27 cellular contexts compared by ENCODE assay signal in the genomic region with DNA sequence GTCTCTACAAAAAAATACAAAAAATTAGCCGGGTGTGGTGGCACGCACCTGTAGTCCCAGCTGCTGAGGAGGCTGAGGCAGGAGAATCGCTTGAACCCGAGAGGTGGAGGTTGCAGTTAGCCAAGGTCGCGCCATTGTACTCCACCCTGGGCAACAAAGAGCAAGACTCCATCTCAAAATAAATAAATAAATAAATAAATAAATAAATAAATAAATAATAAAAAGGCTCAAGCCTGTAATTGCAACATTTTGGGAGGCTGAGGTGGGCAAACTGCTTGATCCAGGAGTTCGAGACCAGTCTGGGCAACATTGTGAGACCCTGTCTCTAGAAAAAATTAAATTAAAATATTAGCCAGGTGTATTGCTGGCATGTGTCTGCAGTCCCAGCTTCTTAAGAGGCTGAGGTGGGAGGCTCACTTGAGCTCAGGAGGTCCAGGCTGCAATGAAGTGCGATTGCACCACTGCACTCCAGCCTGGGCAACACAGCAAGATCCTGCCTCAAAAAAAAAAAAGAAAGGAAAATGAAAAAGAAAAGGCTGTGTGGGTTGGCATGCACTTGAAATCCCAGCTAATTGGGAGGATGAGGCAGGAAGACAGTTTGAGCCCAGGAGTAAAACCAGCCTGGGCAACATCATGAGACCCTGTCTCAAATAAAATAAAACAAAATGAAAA. TPM values are rescaled to one million over a fixed set of nuclear protein-coding genes. Genes with fewer than 3 reads are reported as not detected.
DNase-seq lines count a peak whose midpoint lies in the region; ATAC-seq, FAIRE-seq and TF ChIP-seq lines count a peak whose summit lies in the region.
"Had no signal": no experiment of that assay in that cellular context is flagged by ENCODE, and none has a peak within 500 bp of the region (broad histone marks: within the 10 kb centered on the region; RNA-seq: fewer than 3 reads in every experiment).

No MANE protein-coding gene starts in this region.

- H3K27ac Mint-ChIP-seq in naive thymus-derived CD4-positive, alpha-beta T cell, result no peak overlapping the region
- no peak overlapping the region for H3K27ac Mint-ChIP-seq in activated T-helper 2 cell treated with anti-CD3 and anti-CD28 coated beads, Interferon-gamma antibody, Interleukin-2, Interleukin-4, amounts not matched to agents 10 μg/mL and 5 μg/mL and 100 μg/mL, durations not matched to agents 14 hours and 24 hours and 36 hours
- H3K27ac Mint-ChIP-seq: T-helper 1 cell treated with Interleukin-12 subunit alpha and Interleukin-12 subunit beta and Interleukin-4 antibody, amounts not matched to agents 30 μg/mL and 1 μg/mL, for 36 hours had no signal

- POLR2A ChIA-PET in HepG2 (lab: Yijun Ruan, JAX), result no interaction called here
- POLR2A ChIA-PET in endothelial cell of umbilical vein (lab: Charles Lee), result no interaction called here
- POLR2A ChIA-PET in naive thymus-derived CD4-positive, alpha-beta T cell (lab: Charles Lee), result interaction anchor here (1.0 kb wide), 1 partner anchor 27 kb away, joined by 5 read pairs; no protein-coding TSS in a partner anchor

- no peaks in the 10 kb centered on the region for H3K27me3 ChIP-seq in right lobe of liver
- peaks cover 0 to 11% of the 10 kb centered on the region in 2 experiments; a peak in 2 of 5 replicates for H3K27me3 ChIP-seq in HepG2 (ENCODE audit: control insufficient read depth in 1 of 2, insufficient read depth in 2 of 2, low read length in 2 of 2)
- H3K27me3 ChIP-seq in endothelial cell of umbilical vein (ENCODE audit: control insufficient read depth in 2 of 2, insufficient read depth in 2 of 2, low read length in 2 of 2), result no peaks in the 10 kb centered on the region
- no peaks in the 10 kb centered on the region for H3K27me3 ChIP-seq in psoas muscle (ENCODE audit: insufficient read depth in 3 of 3, low read length in 2 of 3)
- no peaks in the 10 kb centered on the region for H3K27me3 ChIP-seq in naive thymus-derived CD4-positive, alpha-beta T cell (ENCODE audit: control insufficient read depth in 2 of 2, insufficient read depth in 2 of 2, low read length in 2 of 2)
- H3K27me3 ChIP-seq: BE2C, tibial nerve had no signal

- BruUV-seq in HepG2 (replicated peaks; lab: Mats Ljungman, UMichigan) (no TSS peak), endothelial cell of umbilical vein (replicated peaks; lab: Mats Ljungman, UMichigan) (no TSS peak)

- H3K9me3 Mint-ChIP-seq in naive thymus-derived CD4-positive, alpha-beta T cell, result no peaks in the 10 kb centered on the region
- no peaks in the 10 kb centered on the region for H3K9me3 Mint-ChIP-seq in activated T-helper 2 cell treated with anti-CD3 and anti-CD28 coated beads, Interferon-gamma antibody, Interleukin-2, Interleukin-4, amounts not matched to agents 10 μg/mL and 5 μg/mL and 100 μg/mL, durations not matched to agents 14 hours and 24 hours and 36 hours
- H3K9me3 Mint-ChIP-seq: activated CD8-positive, alpha-beta T cell treated with anti-CD3 and anti-CD28 coated beads for 36 hours; activated naive CD4-positive, alpha-beta T cell treated with anti-CD3 and anti-CD28 coated beads, Interleukin-2, amount 50 U/mL, for 72 hours; T-helper 1 cell treated with Interleukin-12 subunit alpha and Interleukin-12 subunit beta and Interleukin-4 antibody, amounts not matched to agents 30 μg/mL and 1 μg/mL, for 36 hours had no signal

- CTCF ChIA-PET in HepG2 (lab: Yijun Ruan, JAX; ENCODE audit: low intra/inter-chr PET ratio, low total read pairs) (no interaction called here), endothelial cell of umbilical vein (lab: Charles Lee) (interaction anchor here (1.0 kb wide), 1 partner anchor 55 kb away, joined by 3 read pairs; no protein-coding TSS in a partner anchor)
- CTCF ChIA-PET in naive thymus-derived CD4-positive, alpha-beta T cell (lab: Charles Lee), result interaction anchor here (0.5 to 1.2 kb wide), 5 partner anchors 15 to 271 kb away, joined by 3 to 5 read pairs (median 4); no protein-coding TSS in a partner anchor

- H3K4me3 Mint-ChIP-seq in naive thymus-derived CD4-positive, alpha-beta T cell, result peak overlapping the region in 1 of 10 donors; percentile 51
- no peak overlapping the region for H3K4me3 Mint-ChIP-seq in activated T-helper 2 cell treated with anti-CD3 and anti-CD28 coated beads, Interferon-gamma antibody, Interleukin-2, Interleukin-4, amounts not matched to agents 10 μg/mL and 5 μg/mL and 100 μg/mL, durations not matched to agents 14 hours and 24 hours and 36 hours (ENCODE audit: low read depth)

- ATAC-seq in right lobe of liver (no peak), HepG2 (no peak), psoas muscle (no peak)
- no peak for ATAC-seq in naive thymus-derived CD4-positive, alpha-beta T cell
- ATAC-seq: activated CD8-positive, alpha-beta T cell treated with anti-CD3 and anti-CD28 coated beads for 36 hours; activated naive CD4-positive, alpha-beta T cell treated with anti-CD3 and anti-CD28 coated beads, Interleukin-2, amount 50 U/mL, for 72 hours had no signal

- no peak for TF ChIP-seq RAD21 in HepG2 (CRISPR knock-in tag; IDR thresholded peaks at IDR 0.05)

- H3K4me1 Mint-ChIP-seq in naive thymus-derived CD4-positive, alpha-beta T cell, result peaks cover 38 to 60% (median 43%) of the 10 kb centered on the region in 7 donors
- peaks cover 67% of the 10 kb centered on the region for H3K4me1 Mint-ChIP-seq in activated T-helper 2 cell treated with anti-CD3 and anti-CD28 coated beads, Interferon-gamma antibody, Interleukin-2, Interleukin-4, amounts not matched to agents 10 μg/mL and 5 μg/mL and 100 μg/mL, durations not matched to agents 14 hours and 24 hours and 36 hours (ENCODE audit: low read depth)

- intact Hi-C loops in right lobe of liver (cut with DNase I), result no loop called here
- intact Hi-C loops in HepG2 (cut with micrococcal nuclease; ENCODE audit: unreplicated experiment), result no loop called here
- intact Hi-C loops in endothelial cell of umbilical vein (cut with micrococcal nuclease), result no loop called here
- intact Hi-C loops in psoas muscle (cut with DNase I), result no loop called here
- intact Hi-C loops in naive thymus-derived CD4-positive, alpha-beta T cell (cut with micrococcal nuclease), result loop anchor here in 1 of 2 donors (2.0 kb wide), 1 partner anchor 15 kb away; no protein-coding TSS in a partner anchor
- intact Hi-C loops in activated T-helper 2 cell treated with anti-CD3 and anti-CD28 coated beads, Interferon-gamma antibody, Interleukin-2, Interleukin-4, amounts not matched to agents 10 μg/mL and 5 μg/mL and 100 μg/mL, durations not matched to agents 14 hours and 24 hours and 36 hours (cut with micrococcal nuclease), result no loop called here

- H2AFZ ChIP-seq in HepG2 (ENCODE audit: low read length) (no peak overlapping the region), endothelial cell of umbilical vein (ENCODE audit: low read depth, low read length) (no peak overlapping the region)

- H3K9me1 ChIP-seq in endothelial cell of umbilical vein (replicated peaks; ENCODE audit: control insufficient read depth, extremely low read depth, insufficient read depth, low read length), result no peaks in the 10 kb centered on the region

- H3K4me1 ChIP-seq in right lobe of liver (peaks cover 0 to 3% (median 0%) of the 10 kb centered on the region in 4 donors), HepG2 (ENCODE audit: insufficient read depth, low read length) (peaks cover 48% of the 10 kb centered on the region), endothelial cell of umbilical vein (ENCODE audit: control insufficient read depth, extremely low read depth, insufficient read depth, low read length) (peaks cover 53% of the 10 kb centered on the region), psoas muscle (peaks cover 9% of the 10 kb centered on the region)
- peaks cover 25 to 38% of the 10 kb centered on the region in 2 donors for H3K4me1 ChIP-seq in naive thymus-derived CD4-positive, alpha-beta T cell (ENCODE audit: control insufficient read depth in 2 of 2, insufficient read depth in 2 of 2, low read length in 2 of 2)
- H3K4me1 ChIP-seq: BE2C had no signal

- no peak overlapping the region for H3K4me2 ChIP-seq in HepG2 (ENCODE audit: low read depth, low read length)
- no peak overlapping the region for H3K4me2 ChIP-seq in endothelial cell of umbilical vein (ENCODE audit: insufficient read depth, low read length)

- H3K79me2 ChIP-seq in HepG2 (ENCODE audit: insufficient read depth, low read length) (no peaks in the 10 kb centered on the region), endothelial cell of umbilical vein (ENCODE audit: control insufficient read depth, insufficient read depth, low read length) (no peaks in the 10 kb centered on the region)

- peaks cover 0 to 3% (median 0%) of the 10 kb centered on the region in 5 donors for H3K36me3 Mint-ChIP-seq in naive thymus-derived CD4-positive, alpha-beta T cell
- H3K36me3 Mint-ChIP-seq in activated T-helper 2 cell treated with anti-CD3 and anti-CD28 coated beads, Interferon-gamma antibody, Interleukin-2, Interleukin-4, amounts not matched to agents 10 μg/mL and 5 μg/mL and 100 μg/mL, durations not matched to agents 14 hours and 24 hours and 36 hours (ENCODE audit: low read depth), result no peaks in the 10 kb centered on the region
- H3K36me3 Mint-ChIP-seq: activated naive CD4-positive, alpha-beta T cell treated with anti-CD3 and anti-CD28 coated beads, Interleukin-2, amount 50 U/mL, for 72 hours had no signal

- DNase-seq in right lobe of liver, result no peak
- DNase-seq in HepG2 (ENCODE audit: low spot score), result no peak
- no peak for DNase-seq in endothelial cell of umbilical vein (ENCODE audit: low read depth, low spot score)
- DNase-seq in psoas muscle, result no peak
- DNase-seq in naive thymus-derived CD4-positive, alpha-beta T cell, result no peak
- DNase-seq in GM19240 (ENCODE audit: insufficient read length, low spot score), result no peak
- no peak for DNase-seq in G401 (ENCODE audit: low spot score)
- no peak for DNase-seq in activated T-helper 2 cell treated with anti-CD3 and anti-CD28 coated beads, Interferon-gamma antibody, Interleukin-2, Interleukin-4, amounts not matched to agents 10 μg/mL and 5 μg/mL and 100 μg/mL, durations not matched to agents 14 hours and 24 hours and 36 hours (ENCODE audit: low spot score)
- DNase-seq: ACHN; activated CD4-positive, CD25-positive, alpha-beta regulatory T cell treated with anti-CD3 and anti-CD28 coated beads, Interleukin-2, amount 50 U/mL, for 72 hours; activated CD8-positive, alpha-beta T cell treated with anti-CD3 and anti-CD28 coated beads for 36 hours; anterior cingulate cortex; BE2C; COR-L47; DMS53; GF-D8; H7; NCI-H1092 treated with DMSO at 0.1 percent for 48 hours; NCI-H2029; NCI-H69 had no signal

- TF ChIP-seq EP300 in HepG2 (IDR thresholded peaks at IDR 0.05; ENCODE audit: low read depth in 2 of 2, low read length in 2 of 2), result no peak
- TF ChIP-seq EP300 in HepG2 (CRISPR knock-in tag; IDR thresholded peaks at IDR 0.05; ENCODE audit: borderline replicate concordance), result no peak

- H3K9ac ChIP-seq in HepG2 (ENCODE audit: insufficient read depth, low read depth, low read length) (no peak overlapping the region), endothelial cell of umbilical vein (replicated peaks; ENCODE audit: extremely low read depth, insufficient read depth, low read length) (peak overlapping the region; percentile 70)

- TF ChIP-seq CTCF in right lobe of liver (IDR thresholded peaks at IDR 0.05) (no peak), HepG2 (CRISPR knock-in tag; IDR thresholded peaks at IDR 0.05) (no peak), endothelial cell of umbilical vein (IDR thresholded peaks at IDR 0.05; ENCODE audit: extremely low read depth in 1 of 2, insufficient read depth in 1 of 2, low read depth in 1 of 2, low read length in 2 of 2) (no peak), psoas muscle (IDR thresholded peaks at IDR 0.05) (no peak)

- 90% methylated on average over 5 of the region's 8 CpGs for WGBS in right lobe of liver (ENCODE audit: insufficient coverage, low coverage, low lambda C conversion rate, missing lambda C conversion rate)
- 80% methylated on average over 8 of the region's 8 CpGs for WGBS in HepG2 (ENCODE audit: low lambda C conversion rate)
- WGBS in psoas muscle, 3 donors, result 92 to 94% (median 93%) methylated on average over 8 of the region's 8 CpGs

- dilution Hi-C loops in endothelial cell of umbilical vein (cut with MboI; ENCODE audit: extremely low pct_ligation_motif_present, low sequenced_read_pairs), result no loop called here

- H4K20me1 ChIP-seq in HepG2 (ENCODE audit: insufficient read depth, low read length) (no peaks in the 10 kb centered on the region), endothelial cell of umbilical vein (replicated peaks; ENCODE audit: control insufficient read depth, extremely low read depth, insufficient read depth, low read length) (no peaks in the 10 kb centered on the region)

- H3K4me3 ChIP-seq in right lobe of liver (no peak overlapping the region), HepG2 (replicated peaks in 1 of 3; ENCODE audit: insufficient read depth in 1 of 3, low read depth in 2 of 3, low read length in 3 of 3) (no peak overlapping the region), endothelial cell of umbilical vein (replicated peaks in 1 of 3; ENCODE audit: insufficient read depth in 1 of 3, low read depth in 1 of 3, low read length in 3 of 3) (no peak overlapping the region), psoas muscle (no peak overlapping the region)
- no peak overlapping the region for H3K4me3 ChIP-seq in naive thymus-derived CD4-positive, alpha-beta T cell (ENCODE audit: low read length)
- H3K4me3 ChIP-seq: cardiac muscle cell had no signal

- in situ Hi-C loops in HepG2 (cut with HindIII; ENCODE audit: extremely low pct_ligation_motif_present, low pct_unique_long_range_greater_than_20kb), result no loop called here
- in situ Hi-C loops in G401 (cut with HindIII; ENCODE audit: low sequenced_read_pairs), result no loop called here

- no peak for TF ChIP-seq POLR2A in right lobe of liver (IDR thresholded peaks at IDR 0.05)
- no peak for TF ChIP-seq POLR2A in HepG2 (IDR thresholded peaks at IDR 0.05; ENCODE audit: insufficient read depth in 1 of 2, low read depth in 2 of 2, low read length in 2 of 2)
- no peak for TF ChIP-seq POLR2A in endothelial cell of umbilical vein (IDR thresholded peaks at IDR 0.05; ENCODE audit: low read depth, low read length)

- H3K9me3 ChIP-seq in right lobe of liver (no peaks in the 10 kb centered on the region), HepG2 (ENCODE audit: low read length) (no peaks in the 10 kb centered on the region), endothelial cell of umbilical vein (replicated peaks; ENCODE audit: control insufficient read depth, insufficient read depth, low read length) (no peaks in the 10 kb centered on the region), psoas muscle (no peaks in the 10 kb centered on the region)
- H3K9me3 ChIP-seq in naive thymus-derived CD4-positive, alpha-beta T cell (ENCODE audit: control insufficient read depth in 2 of 3, low read length in 3 of 3), result no peaks in the 10 kb centered on the region
- H3K9me3 ChIP-seq: BE2C, tibial nerve had no signal

- no peaks in the 10 kb centered on the region for H3K27me3 Mint-ChIP-seq in naive thymus-derived CD4-positive, alpha-beta T cell
- H3K27me3 Mint-ChIP-seq in activated T-helper 2 cell treated with anti-CD3 and anti-CD28 coated beads, Interferon-gamma antibody, Interleukin-2, Interleukin-4, amounts not matched to agents 10 μg/mL and 5 μg/mL and 100 μg/mL, durations not matched to agents 14 hours and 24 hours and 36 hours (ENCODE audit: low read depth), result no peaks in the 10 kb centered on the region
- H3K27me3 Mint-ChIP-seq: activated CD8-positive, alpha-beta T cell treated with anti-CD3 and anti-CD28 coated beads for 36 hours had no signal

- FAIRE-seq in HepG2 (lab: Jason Lieb, UNC) (no peak), endothelial cell of umbilical vein (lab: Jason Lieb, UNC) (no peak)
- FAIRE-seq: endometrium, keratinocyte had no signal

- H3K27ac ChIP-seq in right lobe of liver (peak overlapping the region in 2 of 3 donors; percentile 63 to 75), HepG2 (ENCODE audit: extremely low read length, insufficient read depth, low read length) (no peak overlapping the region), endothelial cell of umbilical vein (ENCODE audit: insufficient read depth, low read depth, low read length) (peak overlapping the region; percentile 91), psoas muscle (peak overlapping the region; percentile 83)
- H3K27ac ChIP-seq in naive thymus-derived CD4-positive, alpha-beta T cell (ENCODE audit: low read depth, low read length), result no peak overlapping the region
- H3K27ac ChIP-seq: cardiac muscle cell had no signal

- H3K36me3 ChIP-seq in right lobe of liver (no peaks in the 10 kb centered on the region), HepG2 (replicated peaks in 1 of 2; ENCODE audit: control insufficient read depth in 1 of 2, insufficient read depth in 2 of 2, low read length in 2 of 2) (no peaks in the 10 kb centered on the region), endothelial cell of umbilical vein (ENCODE audit: control insufficient read depth in 2 of 2, extremely low read depth in 1 of 2, insufficient read depth in 2 of 2, low read length in 2 of 2) (no peaks in the 10 kb centered on the region), psoas muscle (ENCODE audit: insufficient read depth in 1 of 2, low read depth in 1 of 2) (no peaks in the 10 kb centered on the region)
- H3K36me3 ChIP-seq in naive thymus-derived CD4-positive, alpha-beta T cell (ENCODE audit: control insufficient read depth in 2 of 3, insufficient read depth in 3 of 3, low read length in 3 of 3), result no peaks in the 10 kb centered on the region
- H3K36me3 ChIP-seq: BE2C, cardiac muscle cell, tibial nerve had no signal

RNA-seq across cellular contexts. Expression of a gene that starts 27.6 kb away (rescaled TPM):
- total RNA-seq in right lobe of liver, result 10 to 100 TPM; 20.0 to 95.1 (median 31.9) TPM
- 0.09 TPM in 1 of 2 replicates, not detected in the other for total RNA-seq in HepG2 (2016; rRNA removed; fragmentation: Illumina TruSeq; extraction: Trizol)
- total RNA-seq in HepG2 (2016; cell fraction: cytosol; rRNA removed; fragmentation: Illumina TruSeq; extraction: Trizol; ENCODE audit: low read depth), result not detected in 2 replicates
- total RNA-seq in HepG2 (2016; cell fraction: insoluble cytoplasmic fraction; rRNA removed; fragmentation: Illumina TruSeq; extraction: Trizol), result not detected in 2 replicates
- not detected in 2 replicates for total RNA-seq in HepG2 (2016; cell fraction: membrane; rRNA removed; fragmentation: Illumina TruSeq; extraction: Trizol)
- not detected in 2 replicates for total RNA-seq in HepG2 (2016; cell fraction: nucleus; rRNA removed; fragmentation: Illumina TruSeq; extraction: Trizol)
- not detected in 2 replicates for polyA plus RNA-seq in HepG2 (2011; rRNA removed)
- 0.12 and 0.15 TPM in 2 replicates for polyA plus RNA-seq in HepG2 (2011; cell fraction: cytosol; rRNA removed)
- polyA plus RNA-seq in HepG2 (2011; cell fraction: nucleus; rRNA removed), result 0.14 TPM in 1 of 2 replicates, not detected in the other
- polyA plus RNA-seq in HepG2 (2012), result 0.21 TPM in 1 of 2 replicates, not detected in the other
- not detected in 2 replicates for polyA plus RNA-seq in HepG2 (2016; cell fraction: cytosol; fragmentation: Illumina TruSeq; extraction: Trizol; ENCODE audit: low read depth)
- polyA plus RNA-seq in HepG2 (2016; cell fraction: insoluble cytoplasmic fraction; fragmentation: Illumina TruSeq; extraction: Trizol; ENCODE audit: low read depth), result not detected in 2 replicates
- polyA plus RNA-seq in HepG2 (2016; cell fraction: membrane; fragmentation: Illumina TruSeq; extraction: Trizol; ENCODE audit: low read depth), result not detected in 2 replicates
- not detected in 2 replicates for polyA plus RNA-seq in HepG2 (2016; cell fraction: nucleus; fragmentation: Illumina TruSeq; extraction: Trizol; ENCODE audit: insufficient read depth, low read depth)
- 0.16 and 2.3 TPM in 2 replicates for polyA minus RNA-seq in HepG2 (2011; rRNA and poly(A)+ RNA removed; ENCODE audit: low replicate concordance)
- polyA minus RNA-seq in HepG2 (2011; cell fraction: cytosol; rRNA and poly(A)+ RNA removed), result not detected in 2 replicates
- not detected in 2 replicates for polyA minus RNA-seq in HepG2 (2011; cell fraction: nucleus; rRNA and poly(A)+ RNA removed)
- 433 and 450 TPM in 2 replicates for total RNA-seq in endothelial cell of umbilical vein
- 331 and 384 TPM in 2 replicates for polyA plus RNA-seq in endothelial cell of umbilical vein
- polyA plus RNA-seq in endothelial cell of umbilical vein (2011; cell fraction: cytosol; rRNA removed), result 508 and 539 TPM in 2 replicates
- polyA plus RNA-seq in endothelial cell of umbilical vein (2011; cell fraction: nucleus; rRNA removed), result 158 and 239 TPM in 2 replicates
- polyA plus RNA-seq in endothelial cell of umbilical vein (2012), result 819 and 1,078 TPM in 2 replicates
- 297 and 324 TPM in 2 replicates for polyA minus RNA-seq in endothelial cell of umbilical vein
- 1.3 TPM for polyA minus RNA-seq in endothelial cell of umbilical vein (2011; cell fraction: cytosol; rRNA and poly(A)+ RNA removed)
- polyA minus RNA-seq in endothelial cell of umbilical vein (2011; cell fraction: nucleus; rRNA and poly(A)+ RNA removed), result 49.0 and 69.0 TPM in 2 replicates
- total RNA-seq in psoas muscle, result 10 to 100 TPM; 27.8 to 43.4 (median 30.5) TPM
- 10 to 100 TPM; 30.2 to 54.0 (median 33.2) TPM for polyA plus RNA-seq in psoas muscle
- 100 to 1,000 TPM in 3 of 5 experiments, 10 to 100 TPM in 2; 66.6 to 748 (median 227) TPM for total RNA-seq in naive thymus-derived CD4-positive, alpha-beta T cell
- 100 to 1,000 TPM in 1 of 2 donors, 10 to 100 TPM in 1; 79.1 to 118 TPM for polyA plus RNA-seq in naive thymus-derived CD4-positive, alpha-beta T cell
- 0.34 and 0.43 TPM in 2 replicates for total RNA-seq in G401 (2014; rRNA removed; shearing (Covaris generic))
- total RNA-seq in activated T-helper 2 cell treated with anti-CD3 and anti-CD28 coated beads, Interferon-gamma antibody, Interleukin-2, Interleukin-4, amounts not matched to agents 10 μg/mL and 5 μg/mL and 100 μg/mL, durations not matched to agents 14 hours and 24 hours and 36 hours, result 1,340 and 1,350 TPM in 2 replicates
- total RNA-seq: cardiac muscle cell, H7 had no signal
- polyA plus RNA-seq: cardiac muscle cell, neural cell had no signal

Comparison
In these comparisons a context has a peak if more than half of its experiments do, and no peak if none do; other contexts are left out.
1. H3K27ac ChIP-seq: peak in right lobe of liver (2 of 3), endothelial cell of umbilical vein (single experiment) and psoas muscle (single experiment); none in HepG2 (single experiment) and naive thymus-derived CD4-positive, alpha-beta T cell (single experiment).
2. RNA of a gene that starts 27.6 kb away (total RNA-seq): 1,340 to 1,350 TPM in activated T-helper 2 cell treated with anti-CD3 and anti-CD28 coated beads, Interferon-gamma antibody, Interleukin-2, Interleukin-4, amounts not matched to agents 10 μg/mL and 5 μg/mL and 100 μg/mL, durations not matched to agents 14 hours and 24 hours and 36 hours, 433 to 450 TPM in endothelial cell of umbilical vein, 66.6 to 748 TPM in naive thymus-derived CD4-positive, alpha-beta T cell, 20.0 to 95.1 TPM in right lobe of liver and 27.8 to 43.4 TPM in psoas muscle; 0.34 to 0.43 TPM in G401 and 0.09 TPM in HepG2; every median in the first group is over 10 times any median in the second.